ENCODE assay signal across 36 cellular contexts in the genomic region with DNA sequence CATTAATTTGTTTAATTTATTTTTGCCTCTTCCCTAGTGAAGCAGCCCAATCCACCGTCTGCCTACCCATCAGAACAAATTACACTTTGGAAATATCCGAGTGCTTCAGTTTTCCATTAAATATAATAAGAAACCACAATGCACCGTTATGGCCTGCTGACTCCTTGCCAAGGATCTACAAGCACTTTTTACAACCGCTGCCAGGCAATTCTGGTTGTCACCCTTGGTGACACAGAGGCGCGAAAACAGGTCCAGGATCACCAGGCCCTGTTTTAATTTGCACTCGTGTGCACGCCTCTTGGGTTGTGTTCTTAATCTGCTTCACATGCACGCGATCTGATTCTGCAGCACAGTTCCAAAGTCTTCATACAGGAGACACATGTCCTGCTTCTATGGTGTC. TPM values are rescaled to one million over a fixed set of nuclear protein-coding genes. Genes with fewer than 3 reads are reported as not detected.
"Had no signal": no experiment of that assay in that cellular context is flagged by ENCODE, and none has a peak within 500 bp of the region (broad histone marks: within the 10 kb centered on the region; RNA-seq: fewer than 3 reads in every experiment).

No MANE protein-coding gene starts in this region.

- H3K9me3 ChIP-seq: adrenal gland, body of pancreas, gastrocnemius medialis, heart left ventricle had no signal

- DNase-seq: activated B cell treated with CpG ODN at 0.5 μM for 24 hours; activated CD4-positive, alpha-beta memory T cell treated with anti-CD3 and anti-CD28 coated beads for 36 hours; activated CD4-positive, alpha-beta T cell treated with anti-CD3 and anti-CD28 coated beads for 48 hours; activated CD8-positive, alpha-beta memory T cell treated with anti-CD3 and anti-CD28 coated beads, Interleukin-2, amount 10 ng/mL, durations not matched to agents 7 days and 5 days; activated CD8-positive, alpha-beta memory T cell treated with anti-CD3 and anti-CD28 coated beads, Interleukin-2, amount 50 U/mL, for 4 hours; activated CD8-positive, alpha-beta T cell treated with anti-CD3 and anti-CD28 coated beads, Interleukin-2, amount 10 ng/mL, durations not matched to agents 7 days and 5 days; activated effector memory CD4-positive, alpha-beta T cell treated with anti-CD3 and anti-CD28 coated beads, Interleukin-2, amount 50 U/mL, for 16 hours; activated naive CD4-positive, alpha-beta T cell treated with anti-CD3 and anti-CD28 coated beads for 36 hours; activated naive CD8-positive, alpha-beta T cell treated with anti-CD3 and anti-CD28 coated beads for 36 hours; activated naive CD8-positive, alpha-beta T cell treated with anti-CD3 and anti-CD28 coated beads, Interleukin-2, amount 50 U/mL, for 24 hours; activated T-cell treated with anti-CD3 and anti-CD28 coated beads, Interleukin-2, amount 50 U/mL, for 1 hour; activated T-cell treated with anti-CD3 and anti-CD28 coated beads, Interleukin-2, amount 50 U/mL, for 48 hours; adrenal gland; amygdala; aorta; body of pancreas; central memory CD4-positive, alpha-beta T cell; cerebellar nuclear complex; dorsolateral prefrontal cortex; effector memory CD4-positive, alpha-beta T cell; endodermal cell; foreskin keratinocyte; gastrocnemius medialis; glutamatergic neuron; heart left ventricle; T-helper 1 cell; T-helper 17 cell; T1000; WERI-Rb-1 had no signal

- H3K27ac ChIP-seq: adrenal gland, body of pancreas, cardiac muscle cell, coronary artery, foreskin keratinocyte, gastrocnemius medialis, heart left ventricle, WERI-Rb-1 had no signal

- H3K36me3 ChIP-seq: adrenal gland, cardiac muscle cell, gastrocnemius medialis, heart left ventricle, WERI-Rb-1 had no signal

- H3K27me3 ChIP-seq: adrenal gland, body of pancreas, dorsolateral prefrontal cortex, foreskin keratinocyte, gastrocnemius medialis had no signal

- ATAC-seq: activated CD4-positive, CD25-positive, alpha-beta regulatory T cell treated with anti-CD3 and anti-CD28 coated beads, Interleukin-2, amount 50 U/mL, for 24 hours; activated CD8-positive, alpha-beta memory T cell treated with anti-CD3 and anti-CD28 coated beads, Interleukin-2, amount 10 ng/mL, durations not matched to agents 7 days and 5 days; activated CD8-positive, alpha-beta T cell treated with anti-CD3 and anti-CD28 coated beads, Interleukin-2, amount 10 ng/mL, durations not matched to agents 7 days and 5 days; activated naive CD8-positive, alpha-beta T cell treated with anti-CD3 and anti-CD28 coated beads, Interleukin-2, amount 50 U/mL, for 24 hours; body of pancreas; esophagus mucosa; foreskin keratinocyte; gastrocnemius medialis; heart left ventricle; T-helper 17 cell had no signal

- H3K4me3 ChIP-seq: adrenal gland, body of pancreas, cardiac muscle cell, coronary artery, dorsolateral prefrontal cortex, gastrocnemius medialis, heart left ventricle had no signal

- H3K4me1 ChIP-seq: adrenal gland, body of pancreas, foreskin keratinocyte, gastrocnemius medialis, heart left ventricle had no signal

RNA-seq across cellular contexts. Expression of a gene that starts 43.9 kb away (rescaled TPM):
- total RNA-seq: activated B cell treated with CpG ODN at 0.5 μM for 24 hours; activated CD4-positive, alpha-beta memory T cell treated with anti-CD3 and anti-CD28 coated beads for 36 hours; activated CD8-positive, alpha-beta memory T cell treated with anti-CD3 and anti-CD28 coated beads for 36 hours; activated CD8-positive, alpha-beta memory T cell treated with anti-CD3 and anti-CD28 coated beads, Interleukin-2, amount 10 ng/mL, durations not matched to agents 7 days and 5 days; activated CD8-positive, alpha-beta T cell treated with anti-CD3 and anti-CD28 coated beads, Interleukin-2, amount 10 ng/mL, durations not matched to agents 7 days and 5 days; activated naive CD4-positive, alpha-beta T cell treated with anti-CD3 and anti-CD28 coated beads for 36 hours; activated naive CD8-positive, alpha-beta T cell treated with anti-CD3 and anti-CD28 coated beads for 36 hours; activated T-helper 1 cell treated with anti-CD3 and anti-CD28 coated beads, Interleukin-12 subunit alpha, Interleukin-12 subunit beta, Interleukin-2, Interleukin-4 antibody, amounts not matched to agents 30 ng/mL and 10 ng/mL and 1 ng/mL, durations not matched to agents 14 hours and 24 hours and 36 hours; activated T-helper 2 cell treated with anti-CD3 and anti-CD28 coated beads, Interferon-gamma antibody, Interleukin-2, Interleukin-4, amounts not matched to agents 10 μg/mL and 5 μg/mL and 100 μg/mL, durations not matched to agents 14 hours and 24 hours and 36 hours; foreskin keratinocyte; T-helper 17 cell had no signal
